In genomic region chr2:218777276-218777990, GRCh38 we compare ENCODE assay signal across 27 cellular contexts. TPM values are rescaled to one million over a fixed set of nuclear protein-coding genes. Genes with fewer than 3 reads are reported as not detected.
"Had no signal": no experiment of that assay in that cellular context is flagged by ENCODE, and none has a peak within 500 bp of the region (broad histone marks: within the 10 kb centered on the region; RNA-seq: fewer than 3 reads in every experiment).

No MANE protein-coding gene starts in this region.

- H2AFZ ChIP-seq: neural progenitor cell had no signal

- H3K4me1 ChIP-seq: right atrium auricular region had no signal

- H3K27ac Mint-ChIP-seq: dendritic cell treated with granulocyte-macrophage colony-stimulating factor and Interleukin-4, amounts not matched to agents 40 ng/mL and 50 ng/mL, for 4 days; memory B cell; mesothelial cell of epicardium; natural killer cell treated with Interleukin-12 subunit alpha and Interleukin-12 subunit beta and Interleukin-15 and Interleukin-18, amount 100 ng/mL, for 72 hours; neural progenitor cell had no signal

- H3K36me3 ChIP-seq: gastrocnemius medialis, heart right ventricle, left ventricle myocardium inferior, lower lobe of right lung, neural progenitor cell, ovary, right atrium auricular region, sigmoid colon, tibial nerve had no signal

- H3K4me1 Mint-ChIP-seq: memory B cell had no signal

- H3K27me3 ChIP-seq: gastrocnemius medialis, ovary, right atrium auricular region, sigmoid colon, testis, tibial nerve had no signal

- H3K9me3 ChIP-seq: gastrocnemius medialis, ovary, right atrium auricular region, testis had no signal

- DNase-seq: cerebellar nuclear complex; gastrocnemius medialis; heart right ventricle; islet precursor cell; left cardiac atrium; left ventricle myocardium inferior; lower lobe of right lung; nucleus accumbens; ovary; sigmoid colon; stimulated activated CD4-positive, alpha-beta T cell treated with anti-CD3 and anti-CD28 coated beads, Interleukin-2, amount 100 ng/mL, for 48 hours; stimulated activated naive CD8-positive, alpha-beta T cell treated with anti-CD3 and anti-CD28 coated beads, Interleukin-15, Interleukin-2, amounts not matched to agents 100 U/mL and 50 U/mL, for 24 hours; testis had no signal

- H3K4me3 ChIP-seq: gastrocnemius medialis, heart right ventricle, left ventricle myocardium inferior, lower lobe of right lung, neural progenitor cell, ovary, right atrium auricular region, sigmoid colon, skin epidermis, testis, tibial nerve had no signal

- ATAC-seq: esophagus mucosa; gastrocnemius medialis; heart right ventricle; left cardiac atrium; lower lobe of right lung; natural killer cell treated with Interleukin-12 subunit alpha and Interleukin-12 subunit beta and Interleukin-15 and Interleukin-18, amount 100 ng/mL, for 72 hours; stimulated activated naive CD8-positive, alpha-beta T cell treated with anti-CD3 and anti-CD28 coated beads, Interleukin-15, Interleukin-2, amounts not matched to agents 100 U/mL and 50 U/mL, for 24 hours had no signal

- H3K4me2 ChIP-seq: neural progenitor cell had no signal

- H3K4me3 Mint-ChIP-seq: dendritic cell treated with granulocyte-macrophage colony-stimulating factor and Interleukin-4, amounts not matched to agents 40 ng/mL and 50 ng/mL, for 4 days; memory B cell; mesothelial cell of epicardium; natural killer cell treated with Interleukin-12 subunit alpha and Interleukin-12 subunit beta and Interleukin-15 and Interleukin-18, amount 100 ng/mL, for 72 hours; neural progenitor cell had no signal

- H3K27ac ChIP-seq: gastrocnemius medialis, heart right ventricle, left ventricle myocardium inferior, lower lobe of right lung, neural progenitor cell, ovary, right atrium auricular region, sigmoid colon, skin epidermis, testis, tibial nerve had no signal

- FAIRE-seq: colon had no signal

RNA-seq across cellular contexts. Expression of gene PRKAG3, which starts 54.2 kb away (rescaled TPM):
- total RNA-seq: esophagus mucosa; lower lobe of right lung; mucosa of gallbladder; natural killer cell treated with Interleukin-12 subunit alpha and Interleukin-12 subunit beta and Interleukin-15 and Interleukin-18, amount 100 ng/mL, for 72 hours; sigmoid colon; subcutaneous adipose tissue; tibial nerve; ureter had no signal
- polyA plus RNA-seq: fibroblast of lung, ovary, sigmoid colon had no signal
